ENCODE assay signal across 8 cellular contexts in the genomic region with DNA sequence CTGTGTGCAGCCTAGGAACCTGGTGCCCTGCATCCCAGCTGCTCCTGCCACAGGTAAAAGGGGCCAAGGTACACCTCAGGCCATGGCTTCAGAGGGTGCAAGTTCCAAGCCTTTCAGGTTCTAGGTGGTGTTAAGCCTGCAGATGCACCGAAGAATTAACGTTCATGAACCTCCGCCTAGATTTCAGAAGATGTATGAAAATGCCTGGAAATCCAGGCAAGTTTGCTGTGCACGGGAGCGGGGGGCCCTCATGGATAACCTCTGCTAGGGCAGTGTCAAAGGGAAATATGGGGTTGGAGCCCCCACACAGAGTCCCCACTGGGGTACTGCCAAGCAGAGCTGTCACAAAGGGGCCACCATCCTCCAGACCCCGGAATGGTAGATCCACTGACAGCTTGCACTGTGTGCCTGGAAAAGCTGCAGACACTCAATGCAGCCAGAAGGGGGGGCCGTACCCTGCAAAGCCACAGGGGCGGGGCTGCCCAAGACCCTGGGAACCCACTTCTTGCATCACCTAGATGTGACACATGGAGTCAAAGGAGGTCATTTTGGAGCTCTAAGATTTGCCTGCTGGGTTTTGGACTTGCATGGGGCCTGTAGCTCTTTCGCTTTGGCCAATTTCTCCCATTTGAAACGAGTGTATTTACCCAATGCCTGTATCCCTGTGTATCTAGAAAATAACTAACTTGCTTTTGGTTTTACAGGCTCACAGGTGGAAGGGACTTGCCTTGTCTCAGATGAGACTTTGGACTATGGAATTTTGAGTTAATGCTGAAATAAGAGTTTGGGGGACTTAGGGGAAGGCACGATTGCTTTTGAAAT.
DNase-seq lines count a peak whose midpoint lies in the region; ATAC-seq, FAIRE-seq and TF ChIP-seq lines count a peak whose summit lies in the region.
"Not testable (repeated sequence)": the region's sequence is repeated elsewhere in the genome, so short reads cannot be mapped to it uniquely, and the experiment has no call there.

No MANE protein-coding gene starts in this region.

- peaks cover 20% of the 10 kb centered on the region for H3K36me3 Mint-ChIP-seq in activated CD4-positive, alpha-beta T cell treated with anti-CD3 and anti-CD28 coated beads for 36 hours (ENCODE audit: low read depth)
- H3K36me3 Mint-ChIP-seq in memory B cell: peaks cover 31% of the 10 kb centered on the region

- CTCF ChIA-PET in activated CD4-positive, alpha-beta T cell treated with anti-CD3 and anti-CD28 coated beads for 36 hours (lab: Charles Lee); K562 (lab: Yijun Ruan, JAX; ENCODE audit: low intra/inter-chr PET ratio): not testable (repeated sequence)

- not testable (repeated sequence) for H3K36me3 ChIP-seq in K562 (ENCODE audit: control insufficient read depth, insufficient read depth, low read length)
- peaks cover 0 to 47% (median 28%) of the 10 kb centered on the region in 6 donors for H3K36me3 ChIP-seq in spleen

- H4K20me1 ChIP-seq in K562 (replicated peaks; ENCODE audit: control insufficient read depth, insufficient read depth, low read length): not testable (repeated sequence)

- ATAC-seq in activated CD4-positive, alpha-beta T cell treated with anti-CD3 and anti-CD28 coated beads for 36 hours; K562; memory B cell (ENCODE audit: low read depth): not testable (repeated sequence)

- H3K9me3 Mint-ChIP-seq in activated CD4-positive, alpha-beta T cell treated with anti-CD3 and anti-CD28 coated beads for 36 hours (ENCODE audit: low read depth); memory B cell: not testable (repeated sequence)

- not testable (repeated sequence) for H3K27me3 ChIP-seq in K562 (ENCODE audit: control insufficient read depth in 2 of 2, insufficient read depth in 2 of 2, low read length in 2 of 2); spleen (replicated peaks in 1 of 7)

- not testable (repeated sequence) for H3K27me3 Mint-ChIP-seq in activated CD4-positive, alpha-beta T cell treated with anti-CD3 and anti-CD28 coated beads for 36 hours; memory B cell

- not testable (repeated sequence) for TF ChIP-seq POLR2A in K562 (conservative IDR thresholded peaks at IDR 0.05); spleen (IDR thresholded peaks at IDR 0.05)

- TF ChIP-seq EP300 in K562 (IDR thresholded peaks at IDR 0.05; ENCODE audit: low read length): not testable (repeated sequence)

- peak; percentile 80 for DNase-seq in ELR (ENCODE audit: low read depth)
- DNase-seq in M059J (ENCODE audit: low read depth): peak; percentile 55
- peak; percentile 84 for DNase-seq in activated CD4-positive, alpha-beta T cell treated with anti-CD3 and anti-CD28 coated beads for 36 hours
- peak in 1 of 4 experiments; percentile 87 for DNase-seq in K562 (ENCODE audit: extremely low read depth in 1 of 4, low spot score in 3 of 4)
- peak; percentile 14 for DNase-seq in glomerular endothelial cell (ENCODE audit: extremely low read depth, low read depth, low spot score)
- peak; percentile 47 to 66 for DNase-seq in memory B cell (ENCODE audit: low spot score in 2 of 2)
- peak; percentile 89 for DNase-seq in spleen
- peak; percentile 78 for DNase-seq in ureter (ENCODE audit: low spot score)

- H3K4me1 Mint-ChIP-seq in activated CD4-positive, alpha-beta T cell treated with anti-CD3 and anti-CD28 coated beads for 36 hours; memory B cell: not testable (repeated sequence)

- not testable (repeated sequence) for H3K9me1 ChIP-seq in K562 (ENCODE audit: control insufficient read depth, insufficient read depth, low read length)

- H3K4me3 Mint-ChIP-seq in activated CD4-positive, alpha-beta T cell treated with anti-CD3 and anti-CD28 coated beads for 36 hours; memory B cell: not testable (repeated sequence)

- intact Hi-C loops in activated CD4-positive, alpha-beta T cell treated with anti-CD3 and anti-CD28 coated beads for 36 hours (cut with DNase I, micrococcal nuclease); K562 (cut with micrococcal nuclease); spleen (cut with DNase I; ENCODE audit: low total_unique reads): not testable (repeated sequence)

- H3K4me2 ChIP-seq in K562 (ENCODE audit: insufficient read depth, low read length): not testable (repeated sequence)

- not testable (repeated sequence) for BruUV-seq in K562 (replicated peaks; lab: Mats Ljungman, UMichigan)

- in situ Hi-C loops in K562 (cut with MboI): loop anchor here (10.0 to 25.0 kb wide), 2 partner anchors 277 to 726 kb away; no protein-coding TSS in a partner anchor

- not testable (repeated sequence) for H2AFZ ChIP-seq in K562 (ENCODE audit: low read depth, low read length)

- WGBS in K562 (ENCODE audit: insufficient coverage, low coverage, missing lambda C conversion rate): 88% methylated on average over 9 of the region's 11 CpGs
- WGBS in spleen, 5 donors: 92 to 95% (median 94%) methylated on average over 10 of the region's 11 CpGs

- H3K4me1 ChIP-seq in K562 (replicated peaks in 1 of 2; ENCODE audit: control insufficient read depth in 2 of 2, insufficient read depth in 2 of 2, low read length in 2 of 2); spleen: not testable (repeated sequence)

- not testable (repeated sequence) for H3K27ac Mint-ChIP-seq in activated CD4-positive, alpha-beta T cell treated with anti-CD3 and anti-CD28 coated beads for 36 hours; memory B cell

- not testable (repeated sequence) for FAIRE-seq in K562 (lab: Jason Lieb, UNC)

- H3K9ac ChIP-seq in K562 (ENCODE audit: insufficient read depth in 1 of 2, low read depth in 2 of 2, low read length in 2 of 2): not testable (repeated sequence)

- H3K9me3 ChIP-seq in K562 (replicated peaks; ENCODE audit: control insufficient read depth, insufficient read depth, low read depth, low read length); spleen: not testable (repeated sequence)

- not testable (repeated sequence) for H3K27ac ChIP-seq in K562 (ENCODE audit: extremely low read depth, low read depth, low read length); spleen

- peak; percentile 51 to 64 (median 53); a peak in 5 of 6 replicates for TF ChIP-seq CTCF in K562 (IDR thresholded peaks at IDR 0.05 in 2 of 3, conservative IDR thresholded peaks at IDR 0.05 in 1 of 3; ENCODE audit: insufficient read depth in 2 of 3, low read depth in 1 of 3, low read length in 3 of 3)
- peak in 6 of 11 experiments; percentile 23 to 61 (median 48) for TF ChIP-seq CTCF in spleen (IDR thresholded peaks at IDR 0.05 in 8 of 11, conservative IDR thresholded peaks at IDR 0.05 in 3 of 11)

- H3K4me3 ChIP-seq in K562, spleen: not testable (repeated sequence)

- TF ChIP-seq RAD21 in K562 (CRISPR knock-in tag; conservative IDR thresholded peaks at IDR 0.05 in 1 of 2, IDR thresholded peaks at IDR 0.05 in 1 of 2): peak in 1 of 2 experiments; percentile 62; a peak in 2 of 4 replicates

- POLR2A ChIA-PET in activated CD4-positive, alpha-beta T cell treated with anti-CD3 and anti-CD28 coated beads for 36 hours (lab: Charles Lee); K562 (lab: Yijun Ruan, JAX): not testable (repeated sequence)

- H3K79me2 ChIP-seq in K562 (ENCODE audit: control insufficient read depth, insufficient read depth, low read length): not testable (repeated sequence)

TF ChIP-seq in K562, 482 proteins besides CTCF, POLR2A, EP300 and RAD21 (continues in another document):
- TF ChIP-seq, protein P1, sequence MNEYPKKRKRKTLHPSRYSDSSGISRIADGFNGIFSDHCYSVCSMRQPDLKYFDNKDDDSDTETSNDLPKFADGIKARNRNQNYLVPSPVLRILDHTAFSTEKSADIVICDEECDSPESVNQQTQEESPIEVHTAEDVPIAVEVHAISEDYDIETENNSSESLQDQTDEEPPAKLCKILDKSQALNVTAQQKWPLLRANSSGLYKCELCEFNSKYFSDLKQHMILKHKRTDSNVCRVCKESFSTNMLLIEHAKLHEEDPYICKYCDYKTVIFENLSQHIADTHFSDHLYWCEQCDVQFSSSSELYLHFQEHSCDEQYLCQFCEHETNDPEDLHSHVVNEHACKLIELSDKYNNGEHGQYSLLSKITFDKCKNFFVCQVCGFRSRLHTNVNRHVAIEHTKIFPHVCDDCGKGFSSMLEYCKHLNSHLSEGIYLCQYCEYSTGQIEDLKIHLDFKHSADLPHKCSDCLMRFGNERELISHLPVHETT (CRISPR knock-in tag; conservative IDR thresholded peaks at IDR 0.05 in 1 of 2, IDR thresholded peaks at IDR 0.05 in 1 of 2): peak in 1 of 2 experiments; percentile 85; a peak in 1 of 4 replicates
- peak; percentile 33; the same call in 1 of the 2 replicates for TF ChIP-seq CREM (IDR thresholded peaks at IDR 0.05; ENCODE audit: low read depth)
- TF ChIP-seq CC2D1A (IDR thresholded peaks at IDR 0.05): peak; percentile 75; the same call in 1 of the 2 replicates
- TF ChIP-seq MEIS2 (IDR thresholded peaks at IDR 0.05; ENCODE audit: partially characterized antibody): peak; percentile 19
- TF ChIP-seq SMC3 (conservative IDR thresholded peaks at IDR 0.05; ENCODE audit: insufficient read depth, low read depth, low read length): 0 out of 2 replicates have a peak, but pooled peaks have one; percentile 40
- TF ChIP-seq EHMT2 (IDR thresholded peaks at IDR 0.05): peak; percentile 30; the same call in 1 of the 2 replicates
- 0 out of 2 replicates have a peak, but pooled peaks have one; percentile 22 for TF ChIP-seq CXXC5 (CRISPR knock-in tag; IDR thresholded peaks at IDR 0.05)
- peak; percentile 97 for TF ChIP-seq ATF3 (IDR thresholded peaks at IDR 0.05)
- TF ChIP-seq ATF3 (CRISPR knock-in tag; conservative IDR thresholded peaks at IDR 0.05): not testable (repeated sequence)
